Comparison of ENCODE assay signal across 8 cellular contexts in the genomic region with DNA sequence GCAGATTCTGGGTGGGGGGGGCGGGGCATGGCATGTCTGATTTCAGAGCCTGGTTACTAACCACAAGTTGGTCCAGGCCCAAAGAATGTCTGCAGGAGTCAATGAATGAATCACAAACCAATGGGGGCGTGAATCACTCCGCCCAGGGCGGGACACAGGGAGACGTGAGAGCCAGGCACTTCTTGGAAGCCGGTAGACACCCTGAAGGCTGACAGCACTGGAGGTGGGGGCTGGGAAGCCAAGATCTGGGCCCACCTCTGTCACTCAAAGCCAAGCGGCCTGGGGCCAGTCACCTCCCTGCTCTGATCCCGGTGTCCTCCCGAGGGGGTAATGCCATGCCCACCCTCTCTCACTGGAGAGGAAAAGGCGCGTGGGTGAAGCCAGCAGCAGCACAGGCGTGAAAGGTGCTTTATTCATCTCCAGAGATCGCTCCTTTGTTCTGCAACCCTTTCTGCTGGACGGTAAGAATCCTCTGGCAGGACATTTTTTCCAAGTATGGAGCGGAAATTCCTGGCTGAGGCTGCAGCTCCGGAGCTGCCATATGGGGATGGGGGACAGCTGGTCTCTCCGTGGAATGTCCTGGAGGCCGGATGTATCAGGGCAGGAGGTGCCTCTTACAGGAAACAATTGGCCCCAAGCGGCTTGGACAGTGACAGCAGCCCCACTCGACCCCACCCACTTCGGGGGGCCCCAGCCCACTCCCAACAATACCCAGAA.
DNase-seq lines count a peak whose midpoint lies in the region; ATAC-seq and TF ChIP-seq lines count a peak whose summit lies in the region.

No MANE protein-coding gene starts in this region.

- H3K9me2 ChIP-seq in GM23248 (ENCODE audit: insufficient read depth), result no peaks in the 10 kb centered on the region

- ATAC-seq in left lobe of liver, result no peak
- no peak for ATAC-seq in HG03378 (IDR thresholded peaks at IDR 0.05; ENCODE audit: unreplicated experiment)

- H3K27me3 Mint-ChIP-seq in activated CD4-positive, alpha-beta T cell treated with anti-CD3 and anti-CD28 coated beads, Interleukin-2, amount 10 ng/mL, durations not matched to agents 24 days and 14 days, result no peaks in the 10 kb centered on the region

- peaks cover 22% of the 10 kb centered on the region for H3K79me2 ChIP-seq in GM23248 (ENCODE audit: insufficient read depth)

- TF ChIP-seq CTCF in fibroblast of the aortic adventitia (IDR thresholded peaks at IDR 0.05; ENCODE audit: insufficient read depth, low read length), result no peak

- peaks cover 33% of the 10 kb centered on the region for H3K4me1 ChIP-seq in GM23248 (ENCODE audit: insufficient read depth)
- peaks cover 49% of the 10 kb centered on the region for H3K4me1 ChIP-seq in SJSA1 (replicated peaks)

- H3K4me1 Mint-ChIP-seq in activated CD4-positive, alpha-beta T cell treated with anti-CD3 and anti-CD28 coated beads, Interleukin-2, amount 10 ng/mL, durations not matched to agents 24 days and 14 days, result peaks cover 25% of the 10 kb centered on the region

- H3K9me3 Mint-ChIP-seq in activated CD4-positive, alpha-beta T cell treated with anti-CD3 and anti-CD28 coated beads, Interleukin-2, amount 10 ng/mL, durations not matched to agents 24 days and 14 days, result no peaks in the 10 kb centered on the region

- H3K27ac Mint-ChIP-seq in activated CD4-positive, alpha-beta T cell treated with anti-CD3 and anti-CD28 coated beads, Interleukin-2, amount 10 ng/mL, durations not matched to agents 24 days and 14 days, result no peak overlapping the region

- no peaks in the 10 kb centered on the region for H4K20me1 ChIP-seq in GM23248 (ENCODE audit: insufficient read depth)

- H3K4me3 ChIP-seq in GM23248, result peak overlapping the region; percentile 66
- peak overlapping the region; percentile 17 for H3K4me3 ChIP-seq in SJSA1
- peak overlapping the region; percentile 58 for H3K4me3 ChIP-seq in fibroblast of the aortic adventitia (ENCODE audit: low read depth, low read length)

- 9% methylated on average over 18 to 20 of the region's 21 CpGs for WGBS in GM23248 (ENCODE audit: low coverage in 1 of 2, low lambda C conversion rate in 2 of 2, missing lambda C conversion rate in 2 of 2), 2 experiments

- DNase-seq in GM23248, result peak; percentile 99
- DNase-seq in SJSA1 (ENCODE audit: low read depth in 1 of 2, low spot score in 2 of 2), result peak; percentile 94 to 99
- DNase-seq in fibroblast of the aortic adventitia (ENCODE audit: low read depth), result peak; percentile 97
- peak; percentile 64 for DNase-seq in pulmonary artery endothelial cell (ENCODE audit: low read depth, low spot score)
- no peak for DNase-seq in DMS53 (lab: John Stamatoyannopoulos, UW)
- no peak for DNase-seq in left lobe of liver (ENCODE audit: low spot score)
- no peak for DNase-seq in activated CD4-positive, alpha-beta T cell treated with anti-CD3 and anti-CD28 coated beads, Interleukin-2, amount 10 ng/mL, durations not matched to agents 24 days and 14 days

- peak overlapping the region; percentile 73 for H3K9ac ChIP-seq in GM23248

- H3K36me3 ChIP-seq in GM23248 (ENCODE audit: low read depth) (no peaks in the 10 kb centered on the region), SJSA1 (peaks cover 70% of the 10 kb centered on the region)

- intact Hi-C loops in activated CD4-positive, alpha-beta T cell treated with anti-CD3 and anti-CD28 coated beads, Interleukin-2, amount 10 ng/mL, durations not matched to agents 24 days and 14 days (cut with micrococcal nuclease), result no loop called here

- no peaks in the 10 kb centered on the region for H3K9me3 ChIP-seq in GM23248 (ENCODE audit: low read depth)
- H3K9me3 ChIP-seq in SJSA1 (replicated peaks), result no peaks in the 10 kb centered on the region

- peaks cover 53% of the 10 kb centered on the region for H3K36me3 Mint-ChIP-seq in activated CD4-positive, alpha-beta T cell treated with anti-CD3 and anti-CD28 coated beads, Interleukin-2, amount 10 ng/mL, durations not matched to agents 24 days and 14 days (ENCODE audit: low read depth)

- no peak overlapping the region for H3K4me3 Mint-ChIP-seq in activated CD4-positive, alpha-beta T cell treated with anti-CD3 and anti-CD28 coated beads, Interleukin-2, amount 10 ng/mL, durations not matched to agents 24 days and 14 days

- peak overlapping the region; percentile 82 for H3K4me2 ChIP-seq in GM23248 (ENCODE audit: unreplicated experiment)

- in situ Hi-C loops in GM23248 (cut with MboI), result no loop called here

- H3F3A ChIP-seq in GM23248 (ENCODE audit: insufficient read depth), result peaks cover 22% of the 10 kb centered on the region

- H2AFZ ChIP-seq in GM23248, result peak overlapping the region; percentile 62

- H3K27me3 ChIP-seq in GM23248 (replicated peaks; ENCODE audit: insufficient read depth) (no peaks in the 10 kb centered on the region), SJSA1 (replicated peaks) (no peaks in the 10 kb centered on the region)

- H3K27ac ChIP-seq in GM23248 (peak overlapping the region; percentile 86), SJSA1 (peak overlapping the region; percentile 71)

Comparison
In these comparisons a context has a peak if more than half of its experiments do, and no peak if none do; other contexts are left out.
1. DNase-seq: peak in GM23248 (single experiment), SJSA1 (2 of 2), fibroblast of the aortic adventitia (single experiment) and pulmonary artery endothelial cell (single experiment); none in DMS53 (single experiment), left lobe of liver (single experiment) and activated CD4-positive, alpha-beta T cell treated with anti-CD3 and anti-CD28 coated beads, Interleukin-2, amount 10 ng/mL, durations not matched to agents 24 days and 14 days (single experiment).
2. Peak in every context shown above with its lines, with median percentiles within 50 percentile points of each other: H3K4me3 ChIP-seq.